ENCODE assay signal across 24 cellular contexts in genomic region chr17:12254460-12254859, GRCh38.
"Had no signal": no experiment of that assay in that cellular context is flagged by ENCODE, and none has a peak within 500 bp of the region (broad histone marks: within the 10 kb centered on the region; RNA-seq: fewer than 3 reads in every experiment).

No MANE protein-coding gene starts in this region.

- H3K9me3 ChIP-seq: MG63, SJCRH30 had no signal

- H3K27me3 ChIP-seq: MG63 had no signal

- FAIRE-seq: HTR-8/SVneo, RCC 7860 had no signal

- H3K36me3 ChIP-seq: MG63, SJCRH30 had no signal

- ATAC-seq: SK-N-SH treated with all-trans-retinoic acid at 6 μM for 48 hours, T-helper 17 cell had no signal

- DNase-seq: Karpas-422, KG1, MG63, NCI-H1092, NCI-H1105 treated with DMSO at 0.1 percent for 48 hours, NCI-H1417 treated with DMSO at 0.1 percent for 48 hours, NCI-H146, NCI-H1694 treated with DMSO at 0.1 percent for 48 hours, NCI-H1930, NCI-H2081, NCI-H2107, NCI-H2227 treated with DMSO at 0.1 percent for 48 hours, NCI-H524, NCI-H526 treated with DMSO at 0.1 percent for 48 hours, NCI-H748 treated with DMSO at 0.1 percent for 48 hours, SHP77 treated with DMSO at 0.1 percent for 48 hours, SJCRH30, T-helper 1 cell, T-helper 17 cell had no signal

- H3K4me1 ChIP-seq: SJCRH30 had no signal

- H3K4me3 ChIP-seq: MG63, SJCRH30 had no signal

- H3K27ac ChIP-seq: HL-60, RWPE1, SJCRH30 had no signal
